ENCODE assay signal across 15 cellular contexts in the genomic region with DNA sequence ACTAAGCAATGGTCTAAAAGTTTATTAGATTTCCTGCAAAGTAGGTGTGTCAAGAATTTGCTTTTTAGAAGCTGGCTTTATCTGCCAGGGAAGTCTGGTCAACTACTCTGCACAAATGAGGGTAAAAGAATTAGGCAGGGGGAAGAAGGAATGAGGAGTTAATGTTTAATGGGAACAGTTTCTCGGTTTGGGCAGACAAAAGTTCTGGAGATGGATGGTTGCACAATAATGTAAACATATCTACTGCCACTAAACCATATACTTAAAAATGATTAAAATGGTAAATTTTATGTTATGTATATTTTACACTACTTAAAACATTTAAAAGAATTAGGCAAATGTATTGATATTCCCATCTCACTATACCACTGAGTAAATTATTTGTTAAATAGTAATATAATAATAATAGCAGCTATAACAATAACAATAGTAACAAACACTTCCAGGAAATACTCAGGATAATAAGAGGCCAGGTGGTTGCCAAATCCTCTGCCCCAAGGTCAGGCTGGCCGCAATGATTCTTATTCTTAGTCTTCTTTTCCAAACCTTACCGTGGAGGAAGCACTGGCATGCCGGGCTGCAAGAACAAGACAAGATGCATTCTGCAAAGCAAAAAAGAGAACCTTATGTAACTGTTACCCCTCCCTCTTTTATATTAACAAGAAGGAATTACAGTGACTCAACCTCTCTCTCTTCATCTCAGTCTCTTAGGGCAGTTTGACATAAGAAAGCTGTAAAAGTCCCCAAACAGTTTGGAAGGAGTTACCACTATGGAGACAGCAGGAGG. TPM values are rescaled to one million over a fixed set of nuclear protein-coding genes. Genes with fewer than 3 reads are reported as not detected.
A peak's percentile ranks its signal among the peaks of the same experiment; 100 is the strongest.
DNase-seq lines count a peak whose midpoint lies in the region; ATAC-seq, FAIRE-seq and TF ChIP-seq lines count a peak whose summit lies in the region.
"Had no signal": no experiment of that assay in that cellular context is flagged by ENCODE, and none has a peak within 500 bp of the region (broad histone marks: within the 10 kb centered on the region; RNA-seq: fewer than 3 reads in every experiment).

No MANE protein-coding gene starts in this region.

- H3K27me3 ChIP-seq in WERI-Rb-1 (ENCODE audit: insufficient read depth, low read depth, severe bottlenecking) (no peaks in the 10 kb centered on the region), pancreas (no peaks in the 10 kb centered on the region), mammary epithelial cell (ENCODE audit: insufficient read depth, low read length) (no peaks in the 10 kb centered on the region), hepatocyte (no peaks in the 10 kb centered on the region)
- H3K27me3 ChIP-seq: ascending aorta had no signal

- H4K20me1 ChIP-seq in mammary epithelial cell (ENCODE audit: insufficient read depth, low read length) (no peaks in the 10 kb centered on the region), hepatocyte (ENCODE audit: insufficient read depth, poor library complexity, severe bottlenecking) (no peaks in the 10 kb centered on the region)

- H3K79me2 ChIP-seq in mammary epithelial cell (ENCODE audit: insufficient read depth, low read length) (peaks cover 45% of the 10 kb centered on the region), hepatocyte (peaks cover 38% of the 10 kb centered on the region)

- no peak overlapping the region for H3K4me2 ChIP-seq in mammary epithelial cell (ENCODE audit: insufficient read depth, low read depth, low read length)
- H3K4me2 ChIP-seq in hepatocyte, result no peak overlapping the region

- H3K9me3 ChIP-seq in WERI-Rb-1 (ENCODE audit: severe bottlenecking) (no peaks in the 10 kb centered on the region), pancreas (no peaks in the 10 kb centered on the region), mammary epithelial cell (replicated peaks; ENCODE audit: insufficient read depth, low read length) (no peaks in the 10 kb centered on the region), hepatocyte (ENCODE audit: low read depth) (no peaks in the 10 kb centered on the region)
- H3K9me3 ChIP-seq: ascending aorta had no signal

- intact Hi-C loops in activated CD4-positive, alpha-beta T cell treated with anti-CD3 and anti-CD28 coated beads, Interleukin-2, amount 10 ng/mL, durations not matched to agents 24 days and 14 days (cut with micrococcal nuclease), result no loop called here
- intact Hi-C loops in pancreas (cut with DNase I), result no loop called here
- intact Hi-C loops in mammary epithelial cell (cut with micrococcal nuclease), result no loop called here

- peak overlapping the region; percentile 25 for H3K27ac Mint-ChIP-seq in activated CD4-positive, alpha-beta T cell treated with anti-CD3 and anti-CD28 coated beads, Interleukin-2, amount 10 ng/mL, durations not matched to agents 7 days and 5 days
- no peak overlapping the region for H3K27ac Mint-ChIP-seq in activated CD4-positive, alpha-beta T cell treated with anti-CD3 and anti-CD28 coated beads, Interleukin-2, amount 10 ng/mL, durations not matched to agents 24 days and 14 days
- H3K27ac Mint-ChIP-seq: activated CD4-positive, alpha-beta memory T cell treated with anti-CD3 and anti-CD28 coated beads, Interleukin-2, amount 10 ng/mL, durations not matched to agents 7 days and 5 days; type B pancreatic cell had no signal

- peak in 3 of 4 donors; percentile 40 to 71 (median 40) for ATAC-seq in pancreas
- ATAC-seq in GM18867 (IDR thresholded peaks at IDR 0.05; ENCODE audit: unreplicated experiment), result no peak
- ATAC-seq: PC-3 had no signal

- no TSS peak for BruUV-seq in mammary epithelial cell (replicated peaks; lab: Mats Ljungman, UMichigan)

- CTCF ChIA-PET in activated CD4-positive, alpha-beta T cell treated with anti-CD3 and anti-CD28 coated beads, Interleukin-2, amount 10 ng/mL, durations not matched to agents 7 days and 5 days (lab: Charles Lee), result interaction anchor here (0.5 to 1.3 kb wide), 5 partner anchors 10 to 1391 kb away, joined by 3 to 6 read pairs (median 3); a partner anchor contains a TSS
- CTCF ChIA-PET in mammary epithelial cell (lab: Charles Lee; ENCODE audit: low non-redundant PET), result interaction anchor here (0.6 kb wide), 1 partner anchor 14 kb away, joined by 3 read pairs; no protein-coding TSS in a partner anchor

- H2AFZ ChIP-seq in mammary epithelial cell (ENCODE audit: low read depth, low read length) (no peak overlapping the region), hepatocyte (no peak overlapping the region)

- peaks cover 81% of the 10 kb centered on the region for H3K36me3 ChIP-seq in WERI-Rb-1
- H3K36me3 ChIP-seq in pancreas, result peaks cover 7 to 39% (median 20%) of the 10 kb centered on the region in 3 donors
- H3K36me3 ChIP-seq in mammary epithelial cell (ENCODE audit: insufficient read depth, low read length), result peaks cover 21% of the 10 kb centered on the region
- no peaks in the 10 kb centered on the region for H3K36me3 ChIP-seq in hepatocyte (replicated peaks; ENCODE audit: insufficient read depth, low read depth)

- no peaks in the 10 kb centered on the region for H3K9me3 Mint-ChIP-seq in activated CD4-positive, alpha-beta T cell treated with anti-CD3 and anti-CD28 coated beads, Interleukin-2, amount 10 ng/mL, durations not matched to agents 7 days and 5 days
- H3K9me3 Mint-ChIP-seq in activated CD4-positive, alpha-beta T cell treated with anti-CD3 and anti-CD28 coated beads, Interleukin-2, amount 10 ng/mL, durations not matched to agents 24 days and 14 days, result no peaks in the 10 kb centered on the region
- H3K9me3 Mint-ChIP-seq: activated CD4-positive, alpha-beta memory T cell treated with anti-CD3 and anti-CD28 coated beads, Interleukin-2, amount 10 ng/mL, durations not matched to agents 7 days and 5 days; stimulated activated naive CD8-positive, alpha-beta T cell treated with anti-CD3 and anti-CD28 coated beads, Interleukin-15, Interleukin-2, amounts not matched to agents 100 ng/mL and 50 ng/mL, for 24 hours; type B pancreatic cell had no signal

- dilution Hi-C loops in mammary epithelial cell (cut with HindIII; ENCODE audit: low sequenced_read_pairs), result no loop called here

- H3K4me1 ChIP-seq in pancreas (peaks cover 0 to 21% (median 0%) of the 10 kb centered on the region in 3 donors), mammary epithelial cell (ENCODE audit: insufficient read depth, low read length) (peaks cover 6% of the 10 kb centered on the region), hepatocyte (ENCODE audit: insufficient read depth) (no peaks in the 10 kb centered on the region)
- H3K4me1 ChIP-seq: ascending aorta had no signal

- H3K27ac ChIP-seq in WERI-Rb-1 (peak overlapping the region; percentile 62), pancreas (peak overlapping the region in 2 of 4 donors; percentile 5 to 31), mammary epithelial cell (ENCODE audit: insufficient read depth, low read depth, low read length) (no peak overlapping the region), hepatocyte (no peak overlapping the region)
- H3K27ac ChIP-seq: ascending aorta had no signal

- 19 to 20% methylated on average over 4 of the region's 4 CpGs for WGBS in pancreas, 2 donors
- WGBS in mammary epithelial cell (ENCODE audit: low coverage, missing lambda C conversion rate), result 78% methylated on average over 4 of the region's 4 CpGs
- WGBS in hepatocyte (ENCODE audit: low lambda C conversion rate, missing lambda C conversion rate), result 74% methylated on average over 4 of the region's 4 CpGs

- DNase-seq in activated CD4-positive, alpha-beta T cell treated with anti-CD3 and anti-CD28 coated beads, Interleukin-2, amount 10 ng/mL, durations not matched to agents 7 days and 5 days, result no peak
- no peak for DNase-seq in activated CD4-positive, alpha-beta T cell treated with anti-CD3 and anti-CD28 coated beads, Interleukin-2, amount 10 ng/mL, durations not matched to agents 24 days and 14 days
- DNase-seq in WERI-Rb-1 (no peak), iris pigment epithelial cell (ENCODE audit: low read depth) (peak; percentile 37), pancreas (no peak), mammary epithelial cell (no peak), hepatocyte (ENCODE audit: low spot score) (no peak)
- DNase-seq: 8988T; activated CD4-positive, alpha-beta memory T cell treated with anti-CD3 and anti-CD28 coated beads, Interleukin-2, amount 10 ng/mL, durations not matched to agents 7 days and 5 days; C1 segment of cervical spinal cord; PC-3 had no signal

- in situ Hi-C loops in mammary epithelial cell (cut with MboI; ENCODE audit: low sequenced_read_pairs in 2 of 2), result no loop called here

- no peak for FAIRE-seq in pancreas (lab: Jason Lieb, UNC)

- H3K4me1 Mint-ChIP-seq in activated CD4-positive, alpha-beta T cell treated with anti-CD3 and anti-CD28 coated beads, Interleukin-2, amount 10 ng/mL, durations not matched to agents 7 days and 5 days, result peaks cover 26% of the 10 kb centered on the region
- H3K4me1 Mint-ChIP-seq in activated CD4-positive, alpha-beta T cell treated with anti-CD3 and anti-CD28 coated beads, Interleukin-2, amount 10 ng/mL, durations not matched to agents 24 days and 14 days, result peaks cover 15% of the 10 kb centered on the region

- POLR2A ChIA-PET in activated CD4-positive, alpha-beta T cell treated with anti-CD3 and anti-CD28 coated beads, Interleukin-2, amount 10 ng/mL, durations not matched to agents 7 days and 5 days (lab: Charles Lee), result no interaction called here

- no peak overlapping the region for H3K9ac ChIP-seq in mammary epithelial cell (ENCODE audit: insufficient read depth, low read length)

- H3K27me3 Mint-ChIP-seq in activated CD4-positive, alpha-beta T cell treated with anti-CD3 and anti-CD28 coated beads, Interleukin-2, amount 10 ng/mL, durations not matched to agents 7 days and 5 days, result no peaks in the 10 kb centered on the region
- H3K27me3 Mint-ChIP-seq in activated CD4-positive, alpha-beta T cell treated with anti-CD3 and anti-CD28 coated beads, Interleukin-2, amount 10 ng/mL, durations not matched to agents 24 days and 14 days, result no peaks in the 10 kb centered on the region
- H3K27me3 Mint-ChIP-seq: activated CD4-positive, alpha-beta memory T cell treated with anti-CD3 and anti-CD28 coated beads, Interleukin-2, amount 10 ng/mL, durations not matched to agents 7 days and 5 days; stimulated activated naive CD8-positive, alpha-beta T cell treated with anti-CD3 and anti-CD28 coated beads, Interleukin-15, Interleukin-2, amounts not matched to agents 100 ng/mL and 50 ng/mL, for 24 hours; type B pancreatic cell had no signal

- no peaks in the 10 kb centered on the region for H3K9me2 ChIP-seq in hepatocyte (replicated peaks; ENCODE audit: insufficient read depth)

- H3K4me3 ChIP-seq in WERI-Rb-1 (ENCODE audit: low read depth, low read length), result no peak overlapping the region
- H3K4me3 ChIP-seq in pancreas, result no peak overlapping the region
- H3K4me3 ChIP-seq in mammary epithelial cell (replicated peaks in 1 of 3; ENCODE audit: insufficient read depth in 1 of 3, low read depth in 2 of 3, low read length in 3 of 3), result no peak overlapping the region
- no peak overlapping the region for H3K4me3 ChIP-seq in hepatocyte
- H3K4me3 ChIP-seq: ascending aorta had no signal

- TF ChIP-seq CTCF in WERI-Rb-1 (IDR thresholded peaks at IDR 0.05; ENCODE audit: low read depth, low read length), result no peak
- TF ChIP-seq CTCF in pancreas (IDR thresholded peaks at IDR 0.05), result no peak
- no peak for TF ChIP-seq CTCF in mammary epithelial cell (conservative IDR thresholded peaks at IDR 0.05 in 1 of 2, IDR thresholded peaks at IDR 0.05 in 1 of 2; ENCODE audit: extremely low read depth in 1 of 2, insufficient read depth in 1 of 2, low read depth in 1 of 2, low read length in 2 of 2)
- TF ChIP-seq CTCF in hepatocyte (IDR thresholded peaks at IDR 0.05; ENCODE audit: poor library complexity), result no peak

- no peak overlapping the region for H3K4me3 Mint-ChIP-seq in activated CD4-positive, alpha-beta T cell treated with anti-CD3 and anti-CD28 coated beads, Interleukin-2, amount 10 ng/mL, durations not matched to agents 7 days and 5 days
- no peak overlapping the region for H3K4me3 Mint-ChIP-seq in activated CD4-positive, alpha-beta T cell treated with anti-CD3 and anti-CD28 coated beads, Interleukin-2, amount 10 ng/mL, durations not matched to agents 24 days and 14 days
- H3K4me3 Mint-ChIP-seq: activated CD4-positive, alpha-beta memory T cell treated with anti-CD3 and anti-CD28 coated beads, Interleukin-2, amount 10 ng/mL, durations not matched to agents 7 days and 5 days; stimulated activated naive CD8-positive, alpha-beta T cell treated with anti-CD3 and anti-CD28 coated beads, Interleukin-15, Interleukin-2, amounts not matched to agents 100 ng/mL and 50 ng/mL, for 24 hours; type B pancreatic cell had no signal

- H3K36me3 Mint-ChIP-seq in activated CD4-positive, alpha-beta T cell treated with anti-CD3 and anti-CD28 coated beads, Interleukin-2, amount 10 ng/mL, durations not matched to agents 7 days and 5 days (ENCODE audit: low read depth), result peaks cover 43% of the 10 kb centered on the region
- H3K36me3 Mint-ChIP-seq in activated CD4-positive, alpha-beta T cell treated with anti-CD3 and anti-CD28 coated beads, Interleukin-2, amount 10 ng/mL, durations not matched to agents 24 days and 14 days (ENCODE audit: low read depth), result peaks cover 51% of the 10 kb centered on the region

RNA-seq across cellular contexts. Expression of a gene that starts 13.9 kb away (rescaled TPM):
- 100 to 1,000 TPM; 177 to 201 TPM for total RNA-seq in activated CD4-positive, alpha-beta T cell treated with anti-CD3 and anti-CD28 coated beads, Interleukin-2, amount 10 ng/mL, durations not matched to agents 7 days and 5 days
- total RNA-seq in activated CD4-positive, alpha-beta T cell treated with anti-CD3 and anti-CD28 coated beads, Interleukin-2, amount 10 ng/mL, durations not matched to agents 24 days and 14 days, result 311 and 317 TPM in 2 replicates
- total RNA-seq in pancreas (100 to 1,000 TPM in 2 of 6 donors, 10 to 100 TPM in 4; 80.0 to 120 (median 97.2) TPM), mammary epithelial cell (100 to 1,000 TPM in 1 of 2 donors, 10 to 100 TPM in 1; 81.4 to 169 TPM), hepatocyte (111 and 115 TPM in 2 replicates)
- polyA plus RNA-seq in pancreas (10 to 100 TPM; 32.0 to 45.4 TPM), mammary epithelial cell (134 TPM), hepatocyte (83.2 and 96.6 TPM in 2 replicates)
- polyA minus RNA-seq in mammary epithelial cell, result 445 TPM

RNA-seq across cellular contexts. Expression of a gene that starts 19.5 kb away (rescaled TPM):
- total RNA-seq in activated CD4-positive, alpha-beta T cell treated with anti-CD3 and anti-CD28 coated beads, Interleukin-2, amount 10 ng/mL, durations not matched to agents 7 days and 5 days, result 10 to 100 TPM; 15.3 to 17.1 TPM
- 17.0 TPM in 2 replicates for total RNA-seq in activated CD4-positive, alpha-beta T cell treated with anti-CD3 and anti-CD28 coated beads, Interleukin-2, amount 10 ng/mL, durations not matched to agents 24 days and 14 days
- total RNA-seq in pancreas (10 to 100 TPM in 4 of 6 donors, 1 to 10 TPM in 2; 8.0 to 12.9 (median 11.1) TPM), mammary epithelial cell (1 to 10 TPM; 3.7 to 4.2 TPM), hepatocyte (7.8 and 8.2 TPM in 2 replicates)
- polyA plus RNA-seq in pancreas (10 to 100 TPM; 23.8 to 36.4 TPM), mammary epithelial cell (8.0 TPM), hepatocyte (9.6 and 10.7 TPM in 2 replicates)
- polyA minus RNA-seq in mammary epithelial cell, result not detected

RNA-seq across cellular contexts. Expression of a gene that starts 28.1 kb away (rescaled TPM):
- total RNA-seq in activated CD4-positive, alpha-beta T cell treated with anti-CD3 and anti-CD28 coated beads, Interleukin-2, amount 10 ng/mL, durations not matched to agents 7 days and 5 days, result 10 to 100 TPM; 39.0 to 45.9 TPM
- 68.0 and 69.0 TPM in 2 replicates for total RNA-seq in activated CD4-positive, alpha-beta T cell treated with anti-CD3 and anti-CD28 coated beads, Interleukin-2, amount 10 ng/mL, durations not matched to agents 24 days and 14 days
- total RNA-seq in pancreas, result 10 to 100 TPM; 12.1 to 25.1 (median 17.9) TPM
- 10 to 100 TPM in 1 of 2 donors, 1 to 10 TPM in 1; 8.0 to 12.2 TPM for polyA plus RNA-seq in pancreas
- total RNA-seq in mammary epithelial cell, result 10 to 100 TPM; 22.8 to 45.2 TPM
- polyA plus RNA-seq in mammary epithelial cell, result 18.0 TPM
- 141 TPM for polyA minus RNA-seq in mammary epithelial cell
- 21.9 and 23.3 TPM in 2 replicates for total RNA-seq in hepatocyte
- polyA plus RNA-seq in hepatocyte, result 37.2 and 46.8 TPM in 2 replicates

RNA-seq across cellular contexts. Expression of a gene that starts 29.6 kb away (rescaled TPM):
- 100 to 1,000 TPM in 1 of 2 experiments, 10 to 100 TPM in 1; 96.2 to 105 TPM for total RNA-seq in activated CD4-positive, alpha-beta T cell treated with anti-CD3 and anti-CD28 coated beads, Interleukin-2, amount 10 ng/mL, durations not matched to agents 7 days and 5 days
- total RNA-seq in activated CD4-positive, alpha-beta T cell treated with anti-CD3 and anti-CD28 coated beads, Interleukin-2, amount 10 ng/mL, durations not matched to agents 24 days and 14 days, result 165 and 169 TPM in 2 replicates
- total RNA-seq in pancreas (10 to 100 TPM; 45.3 to 94.2 (median 66.3) TPM), mammary epithelial cell (100 to 1,000 TPM in 1 of 2 donors, 10 to 100 TPM in 1; 49.3 to 114 TPM), hepatocyte (155 and 179 TPM in 2 replicates)
- polyA plus RNA-seq in pancreas (100 to 1,000 TPM; 109 to 141 TPM), mammary epithelial cell (108 TPM), hepatocyte (428 and 474 TPM in 2 replicates)
- 106 TPM for polyA minus RNA-seq in mammary epithelial cell

RNA-seq across cellular contexts. Expression of a gene that starts 47.6 kb away (rescaled TPM):
- 10 to 100 TPM; 76.9 to 78.9 TPM for total RNA-seq in activated CD4-positive, alpha-beta T cell treated with anti-CD3 and anti-CD28 coated beads, Interleukin-2, amount 10 ng/mL, durations not matched to agents 7 days and 5 days
- total RNA-seq in activated CD4-positive, alpha-beta T cell treated with anti-CD3 and anti-CD28 coated beads, Interleukin-2, amount 10 ng/mL, durations not matched to agents 24 days and 14 days, result 31.3 and 34.7 TPM in 2 replicates
- 10 to 100 TPM; 24.3 to 73.0 (median 41.7) TPM for total RNA-seq in pancreas
- 100 to 1,000 TPM in 1 of 2 donors, 10 to 100 TPM in 1; 78.5 to 111 TPM for polyA plus RNA-seq in pancreas
- total RNA-seq in mammary epithelial cell, result 10 to 100 TPM; 21.0 to 50.8 TPM
- 18.3 TPM for polyA plus RNA-seq in mammary epithelial cell
- polyA minus RNA-seq in mammary epithelial cell, result 11.8 TPM
- 23.5 and 29.4 TPM in 2 replicates for total RNA-seq in hepatocyte
- polyA plus RNA-seq in hepatocyte, result 23.6 and 41.1 TPM in 2 replicates
